Comparison of ENCODE assay signal across 8 cellular contexts in genomic region chr6:113980937-113981554, GRCh38. TPM values are rescaled to one million over a fixed set of nuclear protein-coding genes. Genes with fewer than 3 reads are reported as not detected.
A peak's percentile ranks its signal among the peaks of the same experiment; 100 is the strongest.
DNase-seq lines count a peak whose midpoint lies in the region; ATAC-seq and TF ChIP-seq lines count a peak whose summit lies in the region.

No MANE protein-coding gene starts in this region.

- peak; percentile 46 for TF ChIP-seq CTCF in hepatocyte (IDR thresholded peaks at IDR 0.05; ENCODE audit: poor library complexity)

- H3K27me3 ChIP-seq in hepatocyte = no peaks in the 10 kb centered on the region

- WGBS in hepatocyte (ENCODE audit: low lambda C conversion rate, missing lambda C conversion rate) = 77% methylated on average over 4 of the region's 4 CpGs

- no peaks in the 10 kb centered on the region for H3K9me2 ChIP-seq in hepatocyte (replicated peaks; ENCODE audit: insufficient read depth)

- H2AFZ ChIP-seq in hepatocyte = no peak overlapping the region

- H4K20me1 ChIP-seq in hepatocyte (ENCODE audit: insufficient read depth, poor library complexity, severe bottlenecking) = no peaks in the 10 kb centered on the region

- ATAC-seq in GM21381 (IDR thresholded peaks at IDR 0.05; ENCODE audit: unreplicated experiment) (peak; percentile 80), SK-N-SH treated with all-trans-retinoic acid at 6 μM for 48 hours (peak; percentile 97)

- DNase-seq in NCI-H2227 (lab: John Stamatoyannopoulos, UW; ENCODE audit: unreplicated experiment) (peak; percentile 24), NCI-H2227 treated with DMSO at 0.1 percent for 48 hours (lab: John Stamatoyannopoulos, UW) (no peak), HPDE6-E6E7 (ENCODE audit: extremely low spot score) (peak; percentile 21), hepatocyte (ENCODE audit: low spot score) (peak; percentile 54), head of caudate nucleus (no peak), T-helper 1 cell (no peak)

- H3K4me1 ChIP-seq in hepatocyte (ENCODE audit: insufficient read depth) = no peaks in the 10 kb centered on the region

- H3K27ac ChIP-seq in hepatocyte = no peak overlapping the region

- no peak overlapping the region for H3K4me2 ChIP-seq in hepatocyte

- no peaks in the 10 kb centered on the region for H3K79me2 ChIP-seq in hepatocyte

- no peaks in the 10 kb centered on the region for H3K9me3 ChIP-seq in hepatocyte (ENCODE audit: low read depth)

- intact Hi-C loops in head of caudate nucleus (cut with DNase I) = no loop called here

- no peak overlapping the region for H3K4me3 ChIP-seq in hepatocyte

- H3K36me3 ChIP-seq in hepatocyte (replicated peaks; ENCODE audit: insufficient read depth, low read depth) = no peaks in the 10 kb centered on the region

TF ChIP-seq in SK-N-SH treated with all-trans-retinoic acid at 6 μM for 48 hours, 23 proteins besides CTCF, POLR2A, EP300 and RAD21:
- TF ChIP-seq TSHZ2 (CRISPR knock-in tag; IDR thresholded peaks at IDR 0.05) = no peak
- no peak for TF ChIP-seq ZFP30 (CRISPR knock-in tag; IDR thresholded peaks at IDR 0.05)
- no peak for TF ChIP-seq ZNF70 (CRISPR knock-in tag; IDR thresholded peaks at IDR 0.05)

RNA-seq across cellular contexts. Expression of gene HDAC2, which starts 10.1 kb away (rescaled TPM):
- 139 and 148 TPM in 2 replicates for total RNA-seq in hepatocyte
- 147 and 173 TPM in 2 replicates for polyA plus RNA-seq in hepatocyte

Comparison
In these comparisons a context has a peak if more than half of its experiments do, and no peak if none do; other contexts are left out.
1. DNase-seq: peak in NCI-H2227 (single experiment), HPDE6-E6E7 (single experiment) and hepatocyte (single experiment); none in NCI-H2227 treated with DMSO at 0.1 percent for 48 hours (single experiment), head of caudate nucleus (0 of 42) and T-helper 1 cell (0 of 5).